ENCODE assay signal across 18 cellular contexts in genomic region chr13:111280226-111280625, GRCh38. TPM values are rescaled to one million over a fixed set of nuclear protein-coding genes. Genes with fewer than 3 reads are reported as not detected.
"Had no signal": no experiment of that assay in that cellular context is flagged by ENCODE, and none has a peak within 500 bp of the region (broad histone marks: within the 10 kb centered on the region; RNA-seq: fewer than 3 reads in every experiment).

No MANE protein-coding gene starts in this region.

- H3K4me3 Mint-ChIP-seq: nephron; stimulated activated effector memory CD8-positive, alpha-beta T cell treated with anti-CD3 and anti-CD28 coated beads, Interleukin-12 subunit alpha, Interleukin-12 subunit beta, amount 100 ng/mL, for 72 hours; type B pancreatic cell had no signal

- H3K4me1 Mint-ChIP-seq: stimulated activated effector memory CD8-positive, alpha-beta T cell treated with anti-CD3 and anti-CD28 coated beads, Interleukin-12 subunit alpha, Interleukin-12 subunit beta, amount 100 ng/mL, for 72 hours had no signal

- H3K4me1 ChIP-seq: colonic mucosa had no signal

- H3K27ac ChIP-seq: colonic mucosa had no signal

- H3K27me3 ChIP-seq: colonic mucosa had no signal

- ATAC-seq: activated naive CD4-positive, alpha-beta T cell treated with anti-CD3 and anti-CD28 coated beads, Interleukin-2, amount 50 U/mL, for 72 hours; stimulated activated effector memory CD8-positive, alpha-beta T cell treated with anti-CD3 and anti-CD28 coated beads, Interleukin-12 subunit alpha, Interleukin-12 subunit beta, amount 100 ng/mL, for 72 hours had no signal

- DNase-seq: activated CD4-positive, alpha-beta T cell treated with anti-CD3 and anti-CD28 coated beads, Interleukin-2, amount 50 U/mL, for 1 hour; activated effector memory CD4-positive, alpha-beta T cell treated with Interleukin-2 at 50 U/mL for 16 hours; amygdala; colonic mucosa; effector CD8-positive, alpha-beta T cell; glutamatergic neuron; mesendoderm; occipital lobe; SHP77 treated with DMSO at 0.1 percent for 48 hours; T-helper 2 cell had no signal

- H3K4me3 ChIP-seq: colonic mucosa had no signal

- H3K9me3 Mint-ChIP-seq: activated naive CD4-positive, alpha-beta T cell treated with anti-CD3 and anti-CD28 coated beads, Interleukin-2, amount 50 U/mL, for 72 hours; nephron; stimulated activated effector memory CD8-positive, alpha-beta T cell treated with anti-CD3 and anti-CD28 coated beads, Interleukin-12 subunit alpha, Interleukin-12 subunit beta, amount 100 ng/mL, for 72 hours; type B pancreatic cell had no signal

- H3K9me3 ChIP-seq: colonic mucosa had no signal

- H3K27ac Mint-ChIP-seq: stimulated activated effector memory CD8-positive, alpha-beta T cell treated with anti-CD3 and anti-CD28 coated beads, Interleukin-12 subunit alpha, Interleukin-12 subunit beta, amount 100 ng/mL, for 72 hours; type B pancreatic cell had no signal

- H3K27me3 Mint-ChIP-seq: type B pancreatic cell had no signal

RNA-seq across cellular contexts. Expression of gene TEX29, which starts 40.2 kb away (rescaled TPM):
- total RNA-seq: activated CD8-positive, alpha-beta memory T cell treated with anti-CD3 and anti-CD28 coated beads for 36 hours; epithelial cell of proximal tubule; occipital lobe; renal cortical epithelial cell; subcutaneous adipose tissue had no signal
